8 cellular contexts compared by ENCODE assay signal in the genomic region with DNA sequence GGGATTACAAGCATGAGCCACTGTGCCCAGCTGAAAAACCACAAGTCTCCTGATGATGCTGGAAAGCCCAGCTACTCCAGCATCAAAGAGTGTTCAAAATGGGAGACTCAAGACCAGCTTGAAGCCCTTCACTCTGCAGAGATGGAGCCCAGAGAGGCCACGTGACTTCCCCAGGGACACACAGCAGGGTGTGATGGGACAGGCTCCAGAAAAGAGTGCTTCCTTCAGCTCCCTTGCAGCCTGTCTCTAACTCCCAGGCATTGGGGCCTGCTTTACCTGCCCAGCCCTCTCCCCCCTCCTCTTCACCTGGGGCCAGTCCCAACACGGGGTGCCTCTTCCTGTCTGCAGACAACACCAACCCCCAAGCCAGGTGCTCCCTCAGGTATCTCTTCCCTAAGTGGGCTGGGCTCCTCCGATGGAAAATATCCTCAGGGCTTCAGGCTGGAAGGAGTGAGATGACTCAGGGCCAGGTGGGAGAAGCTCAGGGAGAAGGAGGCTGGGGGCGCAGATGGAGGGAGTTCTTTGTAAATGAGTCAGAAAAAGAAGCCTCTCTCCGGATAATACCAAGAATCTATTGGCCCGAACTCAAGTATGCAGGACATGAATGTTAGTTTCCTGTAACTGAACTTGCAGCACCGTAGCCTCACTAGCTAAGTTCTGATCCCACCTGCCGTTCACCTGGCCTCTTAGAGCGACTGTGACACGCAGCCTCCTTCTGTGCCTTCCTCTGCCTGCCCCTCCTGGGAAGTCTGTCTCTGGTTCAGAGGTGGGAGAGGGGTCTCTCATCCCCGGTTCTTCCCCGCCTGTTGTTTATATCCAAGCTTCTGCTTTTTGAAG.
DNase-seq lines count a peak whose midpoint lies in the region; ATAC-seq and TF ChIP-seq lines count a peak whose summit lies in the region.

No MANE protein-coding gene starts in this region.

- TF ChIP-seq CTCF in PC-9 (conservative IDR thresholded peaks at IDR 0.05) (no peak), fibroblast of lung (conservative IDR thresholded peaks at IDR 0.05 in 1 of 2, IDR thresholded peaks at IDR 0.05 in 1 of 2; ENCODE audit: low read depth in 1 of 2, low read length in 2 of 2) (no peak)

- H3K4me3 ChIP-seq in PC-9 (peak overlapping the region; percentile 57), fibroblast of lung (replicated peaks in 1 of 4; ENCODE audit: control extremely low read depth in 1 of 4, insufficient read depth in 1 of 4, low read depth in 3 of 4, low read length in 4 of 4) (no peak overlapping the region)

- H3K9me3 ChIP-seq in PC-9 (ENCODE audit: insufficient read depth, low read depth) (no peaks in the 10 kb centered on the region), fibroblast of lung (ENCODE audit: control insufficient read depth, insufficient read depth, low read depth, low read length) (no peaks in the 10 kb centered on the region)

- H3K9ac ChIP-seq in fibroblast of lung (ENCODE audit: insufficient read depth, low read length): no peak overlapping the region

- H3K4me2 ChIP-seq in PC-9 (peak overlapping the region; percentile 80), fibroblast of lung (ENCODE audit: extremely low read depth, insufficient read depth, low read length) (peak overlapping the region; percentile 19)

- POLR2A ChIA-PET in PC-9 (lab: Charles Lee; ENCODE audit: unreplicated experiment): interaction anchor here (0.6 to 1.4 kb wide), 11 partner anchors 13 to 801 kb away, joined by 3 to 10 read pairs (median 4); no protein-coding TSS in a partner anchor
- POLR2A ChIA-PET in activated CD4-positive, alpha-beta T cell treated with anti-CD3 and anti-CD28 coated beads, Interleukin-2, amount 10 ng/mL, durations not matched to agents 7 days and 5 days (lab: Charles Lee): no interaction called here

- ATAC-seq in GM21390 (IDR thresholded peaks at IDR 0.05; ENCODE audit: unreplicated experiment): no peak

- peaks cover 32% of the 10 kb centered on the region for H3F3A ChIP-seq in PC-9 (ENCODE audit: insufficient read depth, low read depth)

- intact Hi-C loops in PC-9 (cut with micrococcal nuclease; ENCODE audit: unreplicated experiment): loop anchor here (1.0 to 5.0 kb wide), 10 partner anchors 14 to 363 kb away; no protein-coding TSS in a partner anchor

- no peak overlapping the region for H3K4me3 Mint-ChIP-seq in activated CD4-positive, alpha-beta T cell treated with anti-CD3 and anti-CD28 coated beads, Interleukin-2, amount 10 ng/mL, durations not matched to agents 7 days and 5 days

- H3K27ac ChIP-seq in PC-9 (peak overlapping the region; percentile 98), fibroblast of lung (ENCODE audit: insufficient read depth, low read length) (no peak overlapping the region)

- no peaks in the 10 kb centered on the region for H3K9me3 Mint-ChIP-seq in activated CD4-positive, alpha-beta T cell treated with anti-CD3 and anti-CD28 coated beads, Interleukin-2, amount 10 ng/mL, durations not matched to agents 7 days and 5 days

- H2AFZ ChIP-seq in PC-9 (no peak overlapping the region), fibroblast of lung (ENCODE audit: low read length) (no peak overlapping the region)

- BruUV-seq in PC-9 (replicated peaks; lab: Mats Ljungman, UMichigan): no TSS peak

- H3K4me1 ChIP-seq in PC-9 (replicated peaks; ENCODE audit: insufficient read depth) (peaks cover 47% of the 10 kb centered on the region), fibroblast of lung (ENCODE audit: control insufficient read depth, extremely low read depth, insufficient read depth, low read length) (peaks cover 22% of the 10 kb centered on the region)

- H3K27ac Mint-ChIP-seq in activated CD4-positive, alpha-beta T cell treated with anti-CD3 and anti-CD28 coated beads, Interleukin-2, amount 10 ng/mL, durations not matched to agents 7 days and 5 days: no peak overlapping the region

- H3K79me2 ChIP-seq in PC-9 (ENCODE audit: low read depth) (peaks cover 5% of the 10 kb centered on the region), fibroblast of lung (ENCODE audit: control insufficient read depth, insufficient read depth, low read length) (no peaks in the 10 kb centered on the region)

- H3K4me1 Mint-ChIP-seq in activated CD4-positive, alpha-beta T cell treated with anti-CD3 and anti-CD28 coated beads, Interleukin-2, amount 10 ng/mL, durations not matched to agents 7 days and 5 days: no peaks in the 10 kb centered on the region

- H4K20me1 ChIP-seq in PC-9 (ENCODE audit: insufficient read depth) (no peaks in the 10 kb centered on the region), fibroblast of lung (ENCODE audit: control insufficient read depth, extremely low read depth, insufficient read depth, low read length) (no peaks in the 10 kb centered on the region)

- H3K9me2 ChIP-seq in PC-9 (ENCODE audit: insufficient read depth): no peaks in the 10 kb centered on the region

- CTCF ChIA-PET in PC-9 (lab: Charles Lee): interaction anchor here (0.5 to 1.2 kb wide), 2 partner anchors 196 to 326 kb away, joined by 10 to 16 read pairs; no protein-coding TSS in a partner anchor
- CTCF ChIA-PET in activated CD4-positive, alpha-beta T cell treated with anti-CD3 and anti-CD28 coated beads, Interleukin-2, amount 10 ng/mL, durations not matched to agents 7 days and 5 days (lab: Charles Lee): no interaction called here

- no peaks in the 10 kb centered on the region for H3K36me3 Mint-ChIP-seq in activated CD4-positive, alpha-beta T cell treated with anti-CD3 and anti-CD28 coated beads, Interleukin-2, amount 10 ng/mL, durations not matched to agents 7 days and 5 days (ENCODE audit: low read depth)

- no peaks in the 10 kb centered on the region for H3K27me3 Mint-ChIP-seq in activated CD4-positive, alpha-beta T cell treated with anti-CD3 and anti-CD28 coated beads, Interleukin-2, amount 10 ng/mL, durations not matched to agents 7 days and 5 days

- H3K36me3 ChIP-seq in PC-9 (ENCODE audit: low read depth): no peaks in the 10 kb centered on the region
- H3K36me3 ChIP-seq in fibroblast of lung (ENCODE audit: control insufficient read depth, insufficient read depth, low read length): no peaks in the 10 kb centered on the region

- DNase-seq in GM04504 (ENCODE audit: low read depth) (peak; percentile 76), PC-9 (peak; percentile 93 to 100), fibroblast of lung (ENCODE audit: low read depth in 2 of 2) (peak; percentile 42 to 98), renal cortical epithelial cell (ENCODE audit: low read depth) (peak; percentile 96), MV-4-11 (lab: John Stamatoyannopoulos, UW) (no peak), foreskin melanocyte (no peak)
- DNase-seq in activated CD4-positive, alpha-beta T cell treated with anti-CD3 and anti-CD28 coated beads, Interleukin-2, amount 10 ng/mL, durations not matched to agents 7 days and 5 days: no peak

- H3K27me3 ChIP-seq in PC-9 (ENCODE audit: insufficient read depth, low read depth) (no peaks in the 10 kb centered on the region), fibroblast of lung (ENCODE audit: control insufficient read depth, insufficient read depth, low read length) (no peaks in the 10 kb centered on the region)

Comparison
In these comparisons a context has a peak if more than half of its experiments do, and no peak if none do; other contexts are left out.
1. DNase-seq: peak in GM04504 (single experiment), PC-9 (2 of 2), fibroblast of lung (2 of 2) and renal cortical epithelial cell (single experiment); none in activated CD4-positive, alpha-beta T cell treated with anti-CD3 and anti-CD28 coated beads, Interleukin-2, amount 10 ng/mL, durations not matched to agents 7 days and 5 days (single experiment), MV-4-11 (single experiment) and foreskin melanocyte (single experiment).